In genomic region chr11:35389897-35390462, GRCh38 we compare ENCODE assay signal across 11 cellular contexts. TPM values are rescaled to one million over a fixed set of nuclear protein-coding genes. Genes with fewer than 3 reads are reported as not detected.
DNase-seq lines count a peak whose midpoint lies in the region; ATAC-seq, FAIRE-seq and TF ChIP-seq lines count a peak whose summit lies in the region.
"Had no signal": no experiment of that assay in that cellular context is flagged by ENCODE, and none has a peak within 500 bp of the region (broad histone marks: within the 10 kb centered on the region; RNA-seq: fewer than 3 reads in every experiment).

No MANE protein-coding gene starts in this region.

- H3K9me3 Mint-ChIP-seq in Calu3 (ENCODE audit: low read depth, unreplicated experiment) (no peaks in the 10 kb centered on the region), T-cell (no peaks in the 10 kb centered on the region)
- no peaks in the 10 kb centered on the region for H3K9me3 Mint-ChIP-seq in T-helper 2 cell treated with Interferon-gamma antibody and Interleukin-4, amounts not matched to agents 5 μg/mL and 100 μg/mL, for 36 hours
- H3K9me3 Mint-ChIP-seq: CD8-positive, alpha-beta T cell had no signal

- FAIRE-seq in frontal cortex (lab: Jason Lieb, UNC) (no peak), H54 (lab: Jason Lieb, UNC) (no peak)

- H3K27me3 Mint-ChIP-seq in Calu3 (ENCODE audit: unreplicated experiment), result no peaks in the 10 kb centered on the region
- H3K27me3 Mint-ChIP-seq in T-helper 2 cell treated with Interferon-gamma antibody and Interleukin-4, amounts not matched to agents 5 μg/mL and 100 μg/mL, for 36 hours (ENCODE audit: low read depth), result peaks cover 18% of the 10 kb centered on the region
- H3K27me3 Mint-ChIP-seq in T-cell, result no peaks in the 10 kb centered on the region

- no peak for TF ChIP-seq POLR2A in H54 (IDR thresholded peaks at IDR 0.05; ENCODE audit: low read depth, low read length)

- H3K4me1 Mint-ChIP-seq in Calu3 (ENCODE audit: low read depth, unreplicated experiment), result peaks cover 47% of the 10 kb centered on the region
- H3K4me1 Mint-ChIP-seq in T-helper 2 cell treated with Interferon-gamma antibody and Interleukin-4, amounts not matched to agents 5 μg/mL and 100 μg/mL, for 36 hours (ENCODE audit: low read depth), result peaks cover 17% of the 10 kb centered on the region
- H3K4me1 Mint-ChIP-seq in T-cell, result peaks cover 22 to 24% (median 23%) of the 10 kb centered on the region in 3 donors

- BruUV-seq in Calu3 (replicated peaks; lab: Mats Ljungman, UMichigan), result no TSS peak

- H3K27ac Mint-ChIP-seq in Calu3 (ENCODE audit: unreplicated experiment), result no peak overlapping the region
- no peak overlapping the region for H3K27ac Mint-ChIP-seq in T-helper 2 cell treated with Interferon-gamma antibody and Interleukin-4, amounts not matched to agents 5 μg/mL and 100 μg/mL, for 36 hours
- H3K27ac Mint-ChIP-seq in T-cell, result peak overlapping the region in 1 of 2 donors; percentile 51
- H3K27ac Mint-ChIP-seq: CD8-positive, alpha-beta T cell had no signal

- CTCF ChIA-PET in Calu3 (lab: Charles Lee), result interaction anchor here (1.2 to 1.6 kb wide), 2 partner anchors 225 to 392 kb away, joined by 3 read pairs; no protein-coding TSS in a partner anchor
- CTCF ChIA-PET in T-cell (lab: Charles Lee), result interaction anchor here (0.7 to 7.0 kb wide), 6 partner anchors 11 to 712 kb away, joined by 3 to 82 read pairs (median 3); no protein-coding TSS in a partner anchor

- TF ChIP-seq CTCF in Calu3 (IDR thresholded peaks at IDR 0.05; ENCODE audit: unreplicated experiment) (no peak), GM10266 (IDR thresholded peaks at IDR 0.05; ENCODE audit: control insufficient read depth, insufficient read depth, low read depth, missing control alignments) (no peak)

- H3K4me3 Mint-ChIP-seq in Calu3 (ENCODE audit: low read depth, unreplicated experiment), result no peak overlapping the region
- H3K4me3 Mint-ChIP-seq in T-helper 2 cell treated with Interferon-gamma antibody and Interleukin-4, amounts not matched to agents 5 μg/mL and 100 μg/mL, for 36 hours, result no peak overlapping the region
- no peak overlapping the region for H3K4me3 Mint-ChIP-seq in T-cell
- H3K4me3 Mint-ChIP-seq: CD8-positive, alpha-beta T cell had no signal

- POLR2A ChIA-PET in T-cell (lab: Charles Lee), result interaction anchor here in 1 of 2 donors (0.8 kb wide), 1 partner anchor 201 kb away, joined by 5 read pairs; no protein-coding TSS in a partner anchor

- H3K36me3 Mint-ChIP-seq in Calu3 (ENCODE audit: insufficient read depth, unreplicated experiment) (peaks cover 12% of the 10 kb centered on the region), T-cell (no peaks in the 10 kb centered on the region)
- H3K36me3 Mint-ChIP-seq in T-helper 2 cell treated with Interferon-gamma antibody and Interleukin-4, amounts not matched to agents 5 μg/mL and 100 μg/mL, for 36 hours (ENCODE audit: low read depth), result no peaks in the 10 kb centered on the region
- H3K36me3 Mint-ChIP-seq: CD8-positive, alpha-beta T cell had no signal

- intact Hi-C loops in Calu3 (cut with micrococcal nuclease; ENCODE audit: unreplicated experiment), result loop anchor here (5.0 to 10.0 kb wide), 5 partner anchors 113 to 795 kb away; no protein-coding TSS in a partner anchor

- ATAC-seq in HG03457 (IDR thresholded peaks at IDR 0.05; ENCODE audit: unreplicated experiment) (no peak), T-cell (replicated peaks in 1 of 4) (no peak)

- DNase-seq in Calu3 (peak; percentile 21), GM10266 (ENCODE audit: extremely low spot score) (peak; percentile 16), frontal cortex (ENCODE audit: low spot score in 2 of 2) (no peak), H54 (ENCODE audit: insufficient read length, low spot score) (no peak), T-cell (no peak)
- peak; percentile 51 for DNase-seq in T-helper 2 cell treated with Interferon-gamma antibody and Interleukin-4, amounts not matched to agents 5 μg/mL and 100 μg/mL, for 36 hours (ENCODE audit: low spot score)
- DNase-seq in stimulated activated CD4-positive, alpha-beta T cell treated with anti-CD3 and anti-CD28 coated beads, Interleukin-12 subunit alpha, Interleukin-12 subunit beta, amount 100 ng/mL, for 4 hours, result peak; percentile 11
- DNase-seq: CD8-positive, alpha-beta T cell; KBM-7; NCI-H1694 had no signal

RNA-seq across cellular contexts. Expression of gene SLC1A2, which starts 29.4 kb away (rescaled TPM):
- total RNA-seq in Calu3 (2022), result 0.37 and 0.40 TPM in 2 replicates
- total RNA-seq in frontal cortex, result 161 TPM
- total RNA-seq in T-cell, result under 1 TPM; 0.07 to 0.19 (median 0.12) TPM
- total RNA-seq: CD8-positive, alpha-beta T cell had no signal

Comparison
In these comparisons a context has a peak if more than half of its experiments do, and no peak if none do; other contexts are left out.
1. DNase-seq: peak in Calu3 (single experiment), GM10266 (single experiment), T-helper 2 cell treated with Interferon-gamma antibody and Interleukin-4, amounts not matched to agents 5 μg/mL and 100 μg/mL, for 36 hours (single experiment) and stimulated activated CD4-positive, alpha-beta T cell treated with anti-CD3 and anti-CD28 coated beads, Interleukin-12 subunit alpha, Interleukin-12 subunit beta, amount 100 ng/mL, for 4 hours (single experiment); none in frontal cortex (0 of 2), H54 (single experiment) and T-cell (0 of 34).
2. RNA of gene SLC1A2, which starts 29.4 kb away (total RNA-seq): 161 TPM in frontal cortex (single experiment); 0.37 to 0.40 TPM in Calu3 and 0.07 to 0.19 TPM in T-cell; every median in the first group is over 100 times any median in the second.